Comparison of ENCODE assay signal across 11 cellular contexts in the genomic region with DNA sequence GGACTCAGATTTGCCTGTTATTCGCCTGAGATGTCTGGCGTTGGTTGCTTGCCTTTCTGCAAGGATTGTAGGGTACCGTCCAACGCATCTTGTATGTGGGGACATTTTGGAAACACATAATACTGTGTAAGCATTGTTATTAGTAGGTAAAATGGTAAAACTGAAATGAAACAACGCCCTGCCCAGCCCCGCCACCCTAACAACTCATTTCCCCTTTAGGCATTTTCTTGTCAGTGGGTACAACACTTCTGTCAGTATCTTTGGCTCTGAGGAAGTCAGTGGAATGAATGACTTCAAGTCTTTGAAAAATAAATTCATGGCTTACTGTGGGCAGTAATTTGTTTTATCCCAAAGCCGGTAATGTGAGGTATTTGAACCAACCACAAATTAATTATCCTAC.
DNase-seq lines count a peak whose midpoint lies in the region; ATAC-seq, FAIRE-seq and TF ChIP-seq lines count a peak whose summit lies in the region.
"Had no signal": no experiment of that assay in that cellular context is flagged by ENCODE, and none has a peak within 500 bp of the region (broad histone marks: within the 10 kb centered on the region; RNA-seq: fewer than 3 reads in every experiment).

No MANE protein-coding gene starts in this region.

- no peaks in the 10 kb centered on the region for H3K36me3 Mint-ChIP-seq in activated CD8-positive, alpha-beta memory T cell treated with anti-CD3 and anti-CD28 coated beads, Interleukin-2, amount 10 ng/mL, durations not matched to agents 7 days and 5 days
- H3K36me3 Mint-ChIP-seq: naive B cell had no signal

- intact Hi-C loops in dorsolateral prefrontal cortex (cut with DNase I): no loop called here

- H3K4me3 ChIP-seq in BLaER1: no peak overlapping the region
- peak overlapping the region in 10 of 59 donors; percentile 1 to 31 (median 13) for H3K4me3 ChIP-seq in dorsolateral prefrontal cortex
- no peak overlapping the region for H3K4me3 ChIP-seq in osteoblast (ENCODE audit: insufficient read depth, low read length)
- no peak overlapping the region for H3K4me3 ChIP-seq in small intestine (ENCODE audit: low read depth in 1 of 2, low read length in 2 of 2)

- no peak overlapping the region for H3K4me3 Mint-ChIP-seq in activated CD8-positive, alpha-beta memory T cell treated with anti-CD3 and anti-CD28 coated beads, Interleukin-2, amount 10 ng/mL, durations not matched to agents 7 days and 5 days
- H3K4me3 Mint-ChIP-seq: naive B cell had no signal

- no peak for FAIRE-seq in small intestine (lab: Jason Lieb, UNC)

- H3K27ac ChIP-seq in BLaER1 (no peak overlapping the region), dorsolateral prefrontal cortex (peak overlapping the region in 58 of 59 donors; percentile 8 to 100 (median 84)), osteoblast (ENCODE audit: low read depth, low read length) (peak overlapping the region; percentile 94), small intestine (ENCODE audit: low read depth in 1 of 2, low read length in 1 of 2) (peak overlapping the region in 1 of 2 donors; percentile 61)

- no peak overlapping the region for H3K9ac ChIP-seq in BLaER1

- H3K27me3 ChIP-seq in BLaER1: no peaks in the 10 kb centered on the region
- no peaks in the 10 kb centered on the region for H3K27me3 ChIP-seq in dorsolateral prefrontal cortex
- no peaks in the 10 kb centered on the region for H3K27me3 ChIP-seq in osteoblast (ENCODE audit: insufficient read depth, low read length)
- no peaks in the 10 kb centered on the region for H3K27me3 ChIP-seq in small intestine (ENCODE audit: control insufficient read depth in 2 of 2, insufficient read depth in 2 of 2, low read length in 2 of 2)
- H3K27me3 ChIP-seq: BE2C had no signal

- H3K4me2 ChIP-seq in BLaER1 (0 out of 2 replicates have a peak overlapping the region, but pooled peaks have one; percentile 13), osteoblast (ENCODE audit: insufficient read depth, low read length) (peak overlapping the region; percentile 36)

- peak; percentile 66 for DNase-seq in MV-4-11 (lab: John Stamatoyannopoulos, UW)
- DNase-seq in dorsolateral prefrontal cortex: no peak
- no peak for DNase-seq in osteoblast (ENCODE audit: insufficient read length, low spot score, missing footprints)
- DNase-seq in activated CD8-positive, alpha-beta memory T cell treated with anti-CD3 and anti-CD28 coated beads, Interleukin-2, amount 10 ng/mL, durations not matched to agents 7 days and 5 days: no peak
- no peak for DNase-seq in small intestine
- no peak for DNase-seq in GM20000 (ENCODE audit: low spot score)
- DNase-seq: activated CD4-positive, CD25-positive, alpha-beta regulatory T cell; naive B cell had no signal

- H3K4me1 ChIP-seq in BLaER1 (peaks cover 38% of the 10 kb centered on the region), osteoblast (ENCODE audit: insufficient read depth, low read length) (peaks cover 33% of the 10 kb centered on the region), small intestine (ENCODE audit: control insufficient read depth in 2 of 2, insufficient read depth in 1 of 2, low read depth in 1 of 2, low read length in 1 of 2) (peaks cover 2 to 10% of the 10 kb centered on the region in 2 donors)
- H3K4me1 ChIP-seq: BE2C had no signal

- H3K9me3 Mint-ChIP-seq in activated CD8-positive, alpha-beta memory T cell treated with anti-CD3 and anti-CD28 coated beads, Interleukin-2, amount 10 ng/mL, durations not matched to agents 7 days and 5 days (ENCODE audit: low read depth): no peaks in the 10 kb centered on the region
- H3K9me3 Mint-ChIP-seq: naive B cell had no signal

- no peak overlapping the region for H3K27ac Mint-ChIP-seq in activated CD8-positive, alpha-beta memory T cell treated with anti-CD3 and anti-CD28 coated beads, Interleukin-2, amount 10 ng/mL, durations not matched to agents 7 days and 5 days
- H3K27ac Mint-ChIP-seq: naive B cell had no signal

- H3K27me3 Mint-ChIP-seq in activated CD8-positive, alpha-beta memory T cell treated with anti-CD3 and anti-CD28 coated beads, Interleukin-2, amount 10 ng/mL, durations not matched to agents 7 days and 5 days: peaks cover 23% of the 10 kb centered on the region
- H3K27me3 Mint-ChIP-seq: naive B cell had no signal

- H3K4me1 Mint-ChIP-seq in activated CD8-positive, alpha-beta memory T cell treated with anti-CD3 and anti-CD28 coated beads, Interleukin-2, amount 10 ng/mL, durations not matched to agents 7 days and 5 days: no peaks in the 10 kb centered on the region

- ATAC-seq in HG03520 (IDR thresholded peaks at IDR 0.05; ENCODE audit: unreplicated experiment): no peak
- no peak for ATAC-seq in activated CD8-positive, alpha-beta memory T cell treated with anti-CD3 and anti-CD28 coated beads, Interleukin-2, amount 10 ng/mL, durations not matched to agents 7 days and 5 days

- H3K9me3 ChIP-seq in BLaER1: peaks cover 4% of the 10 kb centered on the region; the same call in 1 of the 2 replicates
- H3K9me3 ChIP-seq in osteoblast (ENCODE audit: low read depth, low read length): no peaks in the 10 kb centered on the region
- H3K9me3 ChIP-seq in small intestine (ENCODE audit: control insufficient read depth, low read depth): no peaks in the 10 kb centered on the region
- H3K9me3 ChIP-seq: BE2C had no signal

- no peak overlapping the region for H2AFZ ChIP-seq in osteoblast (ENCODE audit: low read length)

- TF ChIP-seq CTCF in dorsolateral prefrontal cortex (IDR thresholded peaks at IDR 0.05 in 54 of 56, conservative IDR thresholded peaks at IDR 0.05 in 2 of 56; ENCODE audit: low read depth in 1 of 56, partially characterized antibody in 56 of 56): no peak
- TF ChIP-seq CTCF in osteoblast (IDR thresholded peaks at IDR 0.05; ENCODE audit: extremely low read depth, low read depth, low read length): no peak
- no peak for TF ChIP-seq CTCF in GM20000 (IDR thresholded peaks at IDR 0.05; ENCODE audit: extremely low read depth, missing control alignments)

- H3K36me3 ChIP-seq in BLaER1 (peaks cover 59% of the 10 kb centered on the region), osteoblast (ENCODE audit: insufficient read depth, low read length) (no peaks in the 10 kb centered on the region), small intestine (ENCODE audit: control insufficient read depth in 2 of 2, insufficient read depth in 2 of 2, low read length in 2 of 2) (no peaks in the 10 kb centered on the region)
- H3K36me3 ChIP-seq: BE2C had no signal

- CTCF ChIA-PET in activated CD8-positive, alpha-beta memory T cell treated with anti-CD3 and anti-CD28 coated beads, Interleukin-2, amount 10 ng/mL, durations not matched to agents 7 days and 5 days (lab: Charles Lee): no interaction called here

- H3K79me2 ChIP-seq in osteoblast (ENCODE audit: insufficient read depth, low read length): peaks cover 51% of the 10 kb centered on the region

- WGBS in small intestine, 3 donors: 92 to 98% (median 96%) methylated on average over 7 of the region's 7 CpGs

- H4K20me1 ChIP-seq in BLaER1 (peaks cover 100% of the 10 kb centered on the region), osteoblast (ENCODE audit: insufficient read depth, low read length) (no peaks in the 10 kb centered on the region)
